Comparison of ENCODE assay signal across 18 cellular contexts in the genomic region with DNA sequence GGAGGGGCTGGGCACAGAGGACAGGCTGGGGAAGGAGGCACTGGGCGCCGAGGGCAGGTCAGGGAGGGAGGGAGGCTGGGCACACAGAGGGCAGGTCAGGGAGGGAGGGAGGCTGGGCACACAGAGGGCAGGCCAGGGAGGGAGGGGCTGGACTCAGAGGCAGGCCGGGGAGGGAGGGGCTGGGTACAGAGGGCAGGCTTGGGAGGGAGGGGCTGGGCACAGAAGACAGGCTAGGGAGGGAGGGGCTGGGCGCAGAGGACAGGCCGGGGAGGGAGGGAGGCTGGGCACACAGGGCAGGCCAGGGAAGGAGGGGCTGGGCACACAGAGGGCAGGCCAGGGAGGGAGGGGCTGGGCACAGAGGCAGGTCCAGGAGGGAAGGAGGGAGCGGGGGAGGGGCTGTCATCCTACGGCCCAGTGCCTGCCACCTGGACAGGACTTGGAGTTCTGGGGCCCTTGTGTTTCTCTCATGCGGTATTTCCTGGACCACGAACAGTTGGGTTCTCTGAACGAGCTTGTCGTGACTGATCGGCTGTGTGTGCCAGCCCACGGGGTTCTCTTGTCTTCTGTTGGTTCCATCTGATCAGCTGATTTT. TPM values are rescaled to one million over a fixed set of nuclear protein-coding genes. Genes with fewer than 3 reads are reported as not detected.
DNase-seq lines count a peak whose midpoint lies in the region; ATAC-seq and TF ChIP-seq lines count a peak whose summit lies in the region.
"Had no signal": no experiment of that assay in that cellular context is flagged by ENCODE, and none has a peak within 500 bp of the region (broad histone marks: within the 10 kb centered on the region; RNA-seq: fewer than 3 reads in every experiment).

No MANE protein-coding gene starts in this region.

- H3K4me1 ChIP-seq in colonic mucosa (no peaks in the 10 kb centered on the region), testis (no peaks in the 10 kb centered on the region)

- whole genome bisulfite sequencing in testis, 2 donors: 92 to 94% methylated on average over 12 to 13 of the region's 13 CpGs

- TF ChIP-seq CTCF in colonic mucosa (IDR thresholded peaks at IDR 0.05) (no peak), testis (IDR thresholded peaks at IDR 0.05) (no peak)

- H3K9me3 ChIP-seq in colonic mucosa (no peaks in the 10 kb centered on the region), testis (no peaks in the 10 kb centered on the region)
- H3K9me3 ChIP-seq: SJSA1 had no signal

- H3K27ac ChIP-seq in colonic mucosa (no peak overlapping the region), testis (no peak overlapping the region)
- H3K27ac ChIP-seq: 22Rv1, cardiac muscle cell, SJSA1 had no signal

- no peak for TF ChIP-seq POLR2A in testis (IDR thresholded peaks at IDR 0.05)

- no peaks in the 10 kb centered on the region for H3K27me3 ChIP-seq in colonic mucosa
- H3K27me3 ChIP-seq in testis: no peaks in the 10 kb centered on the region
- H3K27me3 ChIP-seq: cardiac muscle cell, SJSA1 had no signal

- intact Hi-C loops in colonic mucosa (cut with DNase I) (no loop called here), testis (cut with DNase I; ENCODE audit: low total_unique reads) (no loop called here)

- H3K9ac ChIP-seq in colonic mucosa (ENCODE audit: low read depth in 2 of 2, low read length in 2 of 2): peak overlapping the region in 1 of 2 donors; percentile 73

- H3K36me3 ChIP-seq in colonic mucosa (peaks cover 7% of the 10 kb centered on the region), testis (ENCODE audit: low read depth, missing control alignments) (no peaks in the 10 kb centered on the region)

- ATAC-seq in GM21526 (IDR thresholded peaks at IDR 0.05; ENCODE audit: low FRiP score, unreplicated experiment): no peak
- ATAC-seq: GM12878 had no signal

- DNase-seq in DMS53 (lab: John Stamatoyannopoulos, UW): peak; percentile 33
- DNase-seq in DMS53 treated with DMSO at 0.1 percent for 48 hours (lab: John Stamatoyannopoulos, UW; ENCODE audit: unreplicated experiment): no peak
- peak; percentile 87 for DNase-seq in colonic mucosa
- peak; percentile 71 for DNase-seq in mucosa of gallbladder (ENCODE audit: low spot score)
- DNase-seq in testis: peak; percentile 7
- DNase-seq in D341Med (ENCODE audit: low spot score): no peak
- no peak for DNase-seq in inferior parietal cortex (ENCODE audit: extremely low spot score)
- DNase-seq: activated CD4-positive, alpha-beta T cell treated with anti-CD3 and anti-CD28 coated beads for 48 hours; activated T-cell treated with anti-CD3 and anti-CD28 coated beads for 4 hours; endodermal cell; NCI-H1417 treated with DMSO at 0.1 percent for 48 hours; NCI-H446 had no signal

- H3K4me3 ChIP-seq in colonic mucosa (no peak overlapping the region), testis (no peak overlapping the region)
- H3K4me3 ChIP-seq: cardiac muscle cell, GM12878, SJSA1 had no signal

RNA-seq across cellular contexts. Expression of a gene that starts 46.7 kb away (rescaled TPM):
- total RNA-seq in colonic mucosa: under 1 TPM in 1 of 2 donors, not detected in 1; 0.32 TPM
- total RNA-seq in mucosa of gallbladder: not detected
- 1 to 10 TPM; 7.2 to 7.6 TPM for total RNA-seq in testis
- polyA plus RNA-seq in testis (ENCODE audit: insufficient read depth, low read depth, low replicate concordance): 0.50 TPM
- total RNA-seq: activated naive CD8-positive, alpha-beta T cell treated with anti-CD3 and anti-CD28 coated beads, Interleukin-2, amount 10 ng/mL, durations not matched to agents 7 days and 5 days; cardiac muscle cell; endodermal cell; SJSA1 had no signal

Comparison
In these comparisons a context has a peak if more than half of its experiments do, and no peak if none do; other contexts are left out.
1. DNase-seq: peak in DMS53 (single experiment), colonic mucosa (single experiment), mucosa of gallbladder (single experiment) and testis (single experiment); none in DMS53 treated with DMSO at 0.1 percent for 48 hours (single experiment), D341Med (single experiment) and inferior parietal cortex (single experiment).